22 cellular contexts compared by ENCODE assay signal in genomic region chr15:25780479-25781255, GRCh38.
DNase-seq lines count a peak whose midpoint lies in the region; ATAC-seq and TF ChIP-seq lines count a peak whose summit lies in the region.
"Had no signal": no experiment of that assay in that cellular context is flagged by ENCODE, and none has a peak within 500 bp of the region (broad histone marks: within the 10 kb centered on the region; RNA-seq: fewer than 3 reads in every experiment).

No MANE protein-coding gene starts in this region.

- H3K27ac Mint-ChIP-seq in chondrocyte (ENCODE audit: unreplicated experiment) (peak overlapping the region; percentile 36), osteocyte (ENCODE audit: unreplicated experiment) (peak overlapping the region; percentile 31)
- H3K27ac Mint-ChIP-seq: CD8-positive, alpha-beta memory T cell had no signal

- WGBS in aorta, 2 donors = 93 to 94% methylated on average over 28 of the region's 28 CpGs

- no peaks in the 10 kb centered on the region for H3K9me3 ChIP-seq in aorta (ENCODE audit: control insufficient read depth, low read length)

- peak; percentile 15 for DNase-seq in Right ventricle myocardium superior
- DNase-seq in left ventricle myocardium superior = no peak
- DNase-seq in chondrocyte (ENCODE audit: low spot score) = no peak
- no peak for DNase-seq in osteocyte (ENCODE audit: extremely low spot score, unreplicated experiment)
- DNase-seq in aorta = peak in 1 of 2 donors; percentile 56
- no peak for DNase-seq in NCI-H146 treated with DMSO at 0.1 percent for 48 hours (lab: John Stamatoyannopoulos, UW; ENCODE audit: unreplicated experiment)
- no peak for DNase-seq in NCI-H2227 (lab: John Stamatoyannopoulos, UW; ENCODE audit: unreplicated experiment)
- DNase-seq: 8988T; AML-193; Calu3; CD8-positive, alpha-beta memory T cell; DMS153; GOT3; NCI-H1092; NCI-H1436; NCI-H2029 treated with DMSO at 0.1 percent for 48 hours; NCI-H2171; NCI-H524 treated with DMSO at 0.1 percent for 48 hours had no signal

- H3K4me1 ChIP-seq in aorta (ENCODE audit: control insufficient read depth in 1 of 2, insufficient read depth in 2 of 2, low read length in 2 of 2) = no peaks in the 10 kb centered on the region

- no peak for ATAC-seq in Right ventricle myocardium superior (ENCODE audit: poor library complexity)
- ATAC-seq in left ventricle myocardium superior = no peak
- peak; percentile 13 for ATAC-seq in aorta (ENCODE audit: low FRiP score)
- ATAC-seq in GM18907 (IDR thresholded peaks at IDR 0.05; ENCODE audit: unreplicated experiment) = no peak
- ATAC-seq: K562, Right ventricle myocardium inferior had no signal

- H3K4me3 ChIP-seq in aorta (ENCODE audit: low read length in 2 of 2) = no peak overlapping the region
- H3K4me3 ChIP-seq: K562 had no signal

- no peaks in the 10 kb centered on the region for H3K27me3 ChIP-seq in aorta (ENCODE audit: control insufficient read depth in 1 of 2, insufficient read depth in 2 of 2, low read length in 1 of 2)

- peaks cover 0 to 3% of the 10 kb centered on the region in 2 donors for H3K36me3 ChIP-seq in aorta (ENCODE audit: control insufficient read depth in 1 of 2, insufficient read depth in 2 of 2, low read length in 1 of 2)

- TF ChIP-seq CTCF in chondrocyte (IDR thresholded peaks at IDR 0.05) (no peak), osteocyte (IDR thresholded peaks at IDR 0.05) (no peak)

- H3K36me3 Mint-ChIP-seq in chondrocyte (ENCODE audit: low read depth) (peaks cover 28% of the 10 kb centered on the region), osteocyte (ENCODE audit: unreplicated experiment) (peaks cover 27% of the 10 kb centered on the region)

- H3K9me3 Mint-ChIP-seq in chondrocyte (ENCODE audit: low read depth) (no peaks in the 10 kb centered on the region), osteocyte (ENCODE audit: unreplicated experiment) (no peaks in the 10 kb centered on the region)

- intact Hi-C loops in Right ventricle myocardium superior (cut with DNase I) = no loop called here
- intact Hi-C loops in left ventricle myocardium superior (cut with micrococcal nuclease) = no loop called here
- intact Hi-C loops in aorta (cut with DNase I) = loop anchor here in 1 of 2 donors (10.0 kb wide), 1 partner anchor 64 kb away; no protein-coding TSS in a partner anchor

- H3K27me3 Mint-ChIP-seq in chondrocyte (ENCODE audit: low read depth) (no peaks in the 10 kb centered on the region), osteocyte (ENCODE audit: unreplicated experiment) (no peaks in the 10 kb centered on the region)
- H3K27me3 Mint-ChIP-seq: CD8-positive, alpha-beta memory T cell had no signal

- peaks cover 74% of the 10 kb centered on the region for H3K4me1 Mint-ChIP-seq in chondrocyte (ENCODE audit: low read depth)
- H3K4me1 Mint-ChIP-seq in osteocyte (ENCODE audit: unreplicated experiment) = peaks cover 60% of the 10 kb centered on the region

- H3K4me3 Mint-ChIP-seq in chondrocyte (ENCODE audit: unreplicated experiment) = no peak overlapping the region
- no peak overlapping the region for H3K4me3 Mint-ChIP-seq in osteocyte (ENCODE audit: unreplicated experiment)
- H3K4me3 Mint-ChIP-seq: CD8-positive, alpha-beta memory T cell had no signal

- H3K27ac ChIP-seq in aorta (ENCODE audit: low read depth in 1 of 2, low read length in 2 of 2) = peak overlapping the region in 1 of 2 donors; percentile 38
- H3K27ac ChIP-seq: C4-2B had no signal
